In the genomic region with DNA sequence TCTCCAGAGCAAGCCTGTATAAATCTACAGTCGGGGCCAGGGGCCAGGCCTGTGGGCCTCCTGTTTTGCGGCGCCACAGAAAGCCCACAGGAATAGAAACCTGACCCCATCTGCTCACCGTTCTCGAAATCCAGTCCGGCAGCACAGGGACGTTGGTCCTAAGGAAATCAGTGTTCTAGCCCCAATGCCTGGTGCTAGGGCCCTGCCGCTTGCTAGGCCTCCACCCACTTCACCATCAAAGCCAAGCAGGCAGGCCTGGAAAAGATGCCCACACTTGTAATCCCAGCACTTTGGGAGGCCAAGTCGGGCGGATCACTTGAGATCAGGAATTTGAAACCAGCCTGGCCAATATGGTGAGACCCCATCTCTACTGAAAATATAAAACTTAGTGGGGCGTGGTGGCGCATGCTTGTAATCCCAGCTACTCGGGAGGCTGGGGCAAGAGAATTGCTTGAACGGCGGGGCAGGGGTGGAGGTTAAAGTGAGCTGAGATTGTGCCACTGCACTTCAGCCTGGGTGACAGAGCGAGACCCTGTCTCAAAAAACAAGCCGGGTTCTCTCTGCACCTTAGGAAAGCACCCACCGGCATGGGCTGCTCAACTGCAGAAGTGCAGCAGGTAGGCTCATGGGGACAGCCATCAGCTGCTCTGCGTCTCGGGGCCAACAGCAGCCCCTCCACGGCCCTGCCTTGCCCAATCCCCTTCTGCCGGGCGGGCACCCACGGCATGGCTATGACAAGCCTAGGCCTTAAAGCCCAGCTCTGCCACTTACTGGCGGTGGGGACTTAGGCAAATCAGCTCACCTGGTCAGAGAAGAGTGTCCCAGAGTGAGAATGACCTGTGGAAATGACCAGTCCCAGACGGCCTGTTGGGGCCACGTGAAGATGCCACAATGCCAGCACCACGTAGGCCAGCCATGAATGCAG, we compare ENCODE assay signal across 23 cellular contexts. TPM values are rescaled to one million over a fixed set of nuclear protein-coding genes. Genes with fewer than 3 reads are reported as not detected.
"Had no signal": no experiment of that assay in that cellular context is flagged by ENCODE, and none has a peak within 500 bp of the region (broad histone marks: within the 10 kb centered on the region; RNA-seq: fewer than 3 reads in every experiment).

No MANE protein-coding gene starts in this region.

- ATAC-seq: activated T-helper 17 cell treated with anti-CD3 and anti-CD28 coated beads, Interleukin-2, amount 50 U/mL, for 72 hours; PC-3; T-cell had no signal

- H3K27me3 ChIP-seq: brain microvascular endothelial cell had no signal

- H3K36me3 ChIP-seq: brain microvascular endothelial cell had no signal

- DNase-seq: activated CD4-positive, alpha-beta memory T cell treated with anti-CD3 and anti-CD28 coated beads for 36 hours; activated CD4-positive, alpha-beta T cell treated with anti-CD3 and anti-CD28 coated beads, Interleukin-2, amount 10 ng/mL, durations not matched to agents 7 days and 5 days; activated CD4-positive, CD25-positive, alpha-beta regulatory T cell; activated CD8-positive, alpha-beta memory T cell treated with anti-CD3 and anti-CD28 coated beads for 24 hours; activated gamma-delta T cell treated with Interleukin-2 at 50 U/mL for 16 hours; activated naive CD4-positive, alpha-beta T cell treated with anti-CD3 and anti-CD28 coated beads, Interleukin-2, amount 10 ng/mL, durations not matched to agents 7 days and 5 days; activated naive CD8-positive, alpha-beta T cell treated with anti-CD3 and anti-CD28 coated beads for 36 hours; activated T-cell treated with anti-CD3 and anti-CD28 coated beads for 4 hours; activated T-cell treated with anti-CD3 and anti-CD28 coated beads, Interleukin-2, amount 50 U/mL, for 48 hours; brain microvascular endothelial cell; Karpas-422; NCI-H1105 treated with DMSO at 0.1 percent for 48 hours; NCI-H1436 treated with DMSO at 0.1 percent for 48 hours; NCI-H187; NCI-H2081; NCI-H446; NCI-H524; PC-3; SIG-M5; T-cell; T-helper 2 cell; T1000 had no signal

- H3K27ac ChIP-seq: brain microvascular endothelial cell had no signal

RNA-seq across cellular contexts. Expression of gene VWF, which starts 47.4 kb away (rescaled TPM):
- total RNA-seq: activated CD4-positive, alpha-beta memory T cell treated with anti-CD3 and anti-CD28 coated beads for 36 hours; activated CD4-positive, alpha-beta T cell treated with anti-CD3 and anti-CD28 coated beads, Interleukin-2, amount 10 ng/mL, durations not matched to agents 7 days and 5 days; PC-3 had no signal
